9 cellular contexts compared by ENCODE assay signal in genomic region chr22:38843201-38843715, GRCh38. TPM values are rescaled to one million over a fixed set of nuclear protein-coding genes. Genes with fewer than 3 reads are reported as not detected.
DNase-seq lines count a peak whose midpoint lies in the region; ATAC-seq and TF ChIP-seq lines count a peak whose summit lies in the region.
"Had no signal": no experiment of that assay in that cellular context is flagged by ENCODE, and none has a peak within 500 bp of the region (broad histone marks: within the 10 kb centered on the region; RNA-seq: fewer than 3 reads in every experiment).

No MANE protein-coding gene starts in this region.

- no peaks in the 10 kb centered on the region for H3K9me3 ChIP-seq in transverse colon
- H3K9me3 ChIP-seq: neutrophil had no signal

- ATAC-seq in GM21381 (IDR thresholded peaks at IDR 0.05; ENCODE audit: unreplicated experiment) = no peak

- intact Hi-C loops in activated T-helper 2 cell treated with anti-CD3 and anti-CD28 coated beads, Interferon-gamma antibody, Interleukin-2, Interleukin-4, amounts not matched to agents 10 μg/mL and 5 μg/mL and 100 μg/mL, durations not matched to agents 14 hours and 24 hours and 36 hours (cut with micrococcal nuclease) = loop anchor here (5.0 kb wide), 1 partner anchor 76 kb away; no protein-coding TSS in a partner anchor
- intact Hi-C loops in transverse colon (cut with DNase I; ENCODE audit: low total_unique reads) = loop anchor here (10.0 kb wide), 1 partner anchor 48 kb away; the partner anchor contains the start of gene DNAL4

- peak overlapping the region; percentile 50 to 73 (median 62) for H3K27ac ChIP-seq in transverse colon
- H3K27ac ChIP-seq: neutrophil had no signal

- H3K36me3 ChIP-seq in transverse colon = no peaks in the 10 kb centered on the region
- H3K36me3 ChIP-seq: neutrophil had no signal

- H3K4me3 ChIP-seq in foreskin fibroblast (ENCODE audit: low read depth in 1 of 2, low read length in 2 of 2) = peak overlapping the region; percentile 15 to 37
- peak overlapping the region in 3 of 4 donors; percentile 29 to 51 (median 41) for H3K4me3 ChIP-seq in transverse colon

- peaks cover 53% of the 10 kb centered on the region for H3K27me3 Mint-ChIP-seq in activated T-helper 2 cell treated with anti-CD3 and anti-CD28 coated beads, Interferon-gamma antibody, Interleukin-2, Interleukin-4, amounts not matched to agents 10 μg/mL and 5 μg/mL and 100 μg/mL, durations not matched to agents 14 hours and 24 hours and 36 hours (ENCODE audit: low read depth)

- H3K27ac Mint-ChIP-seq in activated T-helper 2 cell treated with anti-CD3 and anti-CD28 coated beads, Interferon-gamma antibody, Interleukin-2, Interleukin-4, amounts not matched to agents 10 μg/mL and 5 μg/mL and 100 μg/mL, durations not matched to agents 14 hours and 24 hours and 36 hours = no peak overlapping the region

- peaks cover 59% of the 10 kb centered on the region for H3K27me3 ChIP-seq in transverse colon

- H3K4me1 Mint-ChIP-seq in activated T-helper 2 cell treated with anti-CD3 and anti-CD28 coated beads, Interferon-gamma antibody, Interleukin-2, Interleukin-4, amounts not matched to agents 10 μg/mL and 5 μg/mL and 100 μg/mL, durations not matched to agents 14 hours and 24 hours and 36 hours (ENCODE audit: low read depth) = peaks cover 7% of the 10 kb centered on the region

- no peaks in the 10 kb centered on the region for H3K36me3 Mint-ChIP-seq in activated T-helper 2 cell treated with anti-CD3 and anti-CD28 coated beads, Interferon-gamma antibody, Interleukin-2, Interleukin-4, amounts not matched to agents 10 μg/mL and 5 μg/mL and 100 μg/mL, durations not matched to agents 14 hours and 24 hours and 36 hours (ENCODE audit: low read depth)

- no peak for TF ChIP-seq EP300 in transverse colon (IDR thresholded peaks at IDR 0.05; ENCODE audit: low read depth)

- peak; percentile 38 for DNase-seq in SIG-M5 treated with dmso at 0.1 percent for 504 hours (lab: John Stamatoyannopoulos, UW; ENCODE audit: unreplicated experiment)
- no peak for DNase-seq in SIG-M5 (lab: John Stamatoyannopoulos, UW)
- peak; percentile 7 for DNase-seq in NCI-H748 treated with DMSO at 0.1 percent for 48 hours (lab: John Stamatoyannopoulos, UW)
- DNase-seq in activated T-helper 2 cell treated with anti-CD3 and anti-CD28 coated beads, Interferon-gamma antibody, Interleukin-2, Interleukin-4, amounts not matched to agents 10 μg/mL and 5 μg/mL and 100 μg/mL, durations not matched to agents 14 hours and 24 hours and 36 hours (ENCODE audit: low spot score) = peak; percentile 45
- DNase-seq in foreskin fibroblast = peak; percentile 77 to 91
- peak; percentile 17 for DNase-seq in non-pigmented ciliary epithelial cell (ENCODE audit: low read depth)
- DNase-seq in transverse colon = peak; percentile 28

- in situ Hi-C loops in transverse colon (cut with MboI; ENCODE audit: low pct_ligation_motif_present in 1 of 4, low pct_unique_long_range_greater_than_20kb in 1 of 4, low sequenced_read_pairs in 3 of 4) = no loop called here

- no peaks in the 10 kb centered on the region for H3K9me3 Mint-ChIP-seq in activated T-helper 2 cell treated with anti-CD3 and anti-CD28 coated beads, Interferon-gamma antibody, Interleukin-2, Interleukin-4, amounts not matched to agents 10 μg/mL and 5 μg/mL and 100 μg/mL, durations not matched to agents 14 hours and 24 hours and 36 hours

- TF ChIP-seq POLR2A in transverse colon (IDR thresholded peaks at IDR 0.05) = no peak

- TF ChIP-seq CTCF in foreskin fibroblast (IDR thresholded peaks at IDR 0.05; ENCODE audit: low read depth, low read length) (peak; percentile 19), transverse colon (IDR thresholded peaks at IDR 0.05) (peak in 3 of 5 experiments; percentile 14 to 22 (median 20))

- H3K4me3 Mint-ChIP-seq in activated T-helper 2 cell treated with anti-CD3 and anti-CD28 coated beads, Interferon-gamma antibody, Interleukin-2, Interleukin-4, amounts not matched to agents 10 μg/mL and 5 μg/mL and 100 μg/mL, durations not matched to agents 14 hours and 24 hours and 36 hours (ENCODE audit: low read depth) = no peak overlapping the region

- WGBS in transverse colon (ENCODE audit: low coverage in 1 of 2), 2 donors = 0% methylated on average over 4 of the region's 81 CpGs; no CpG with 5 or more reads in 1 of the 2 donors

- peaks cover 3 to 15% (median 11%) of the 10 kb centered on the region in 4 donors for H3K4me1 ChIP-seq in transverse colon

RNA-seq across cellular contexts. Expression of gene NPTXR, which starts 0.6 kb away (rescaled TPM):
- total RNA-seq in activated T-helper 2 cell treated with anti-CD3 and anti-CD28 coated beads, Interferon-gamma antibody, Interleukin-2, Interleukin-4, amounts not matched to agents 10 μg/mL and 5 μg/mL and 100 μg/mL, durations not matched to agents 14 hours and 24 hours and 36 hours = 1.4 and 1.7 TPM in 2 replicates
- total RNA-seq in transverse colon = 10 to 100 TPM in 1 of 4 donors, 1 to 10 TPM in 2, under 1 TPM in 1; 0.75 to 27.9 (median 1.8) TPM

RNA-seq across cellular contexts. Expression of gene CBX6, which starts 28.8 kb away (rescaled TPM):
- total RNA-seq in activated T-helper 2 cell treated with anti-CD3 and anti-CD28 coated beads, Interferon-gamma antibody, Interleukin-2, Interleukin-4, amounts not matched to agents 10 μg/mL and 5 μg/mL and 100 μg/mL, durations not matched to agents 14 hours and 24 hours and 36 hours = 117 and 120 TPM in 2 replicates
- total RNA-seq in transverse colon = 10 to 100 TPM; 14.5 to 42.6 (median 22.1) TPM

RNA-seq across cellular contexts. Expression of gene DNAL4, which starts 49.3 kb away (rescaled TPM):
- total RNA-seq in activated T-helper 2 cell treated with anti-CD3 and anti-CD28 coated beads, Interferon-gamma antibody, Interleukin-2, Interleukin-4, amounts not matched to agents 10 μg/mL and 5 μg/mL and 100 μg/mL, durations not matched to agents 14 hours and 24 hours and 36 hours = 4.7 and 6.1 TPM in 2 replicates
- 10 to 100 TPM; 13.8 to 39.0 (median 19.3) TPM for total RNA-seq in transverse colon
